Comparison of ENCODE assay signal across 1 cellular context in genomic region chr1:1205769-1206375, GRCh38.
TF ChIP-seq lines count a peak whose summit lies in the region.

No MANE protein-coding gene starts in this region.

TF ChIP-seq in GM23338, 12 proteins besides CTCF, POLR2A, EP300 and RAD21:
- TF ChIP-seq ETS1 (IDR thresholded peaks at IDR 0.05) = no peak
- no peak for TF ChIP-seq JUNB (IDR thresholded peaks at IDR 0.05; ENCODE audit: unreplicated experiment)
- no peak for TF ChIP-seq REST (IDR thresholded peaks at IDR 0.05; ENCODE audit: unreplicated experiment)
- TF ChIP-seq CREB1 (CRISPR knock-in tag; IDR thresholded peaks at IDR 0.05; ENCODE audit: low read depth) = no peak
- TF ChIP-seq EZH2phosphoT487 (IDR thresholded peaks at IDR 0.05; ENCODE audit: unreplicated experiment) = no peak
